Comparison of ENCODE assay signal across 18 cellular contexts in genomic region chr10:75450654-75451419, GRCh38. TPM values are rescaled to one million over a fixed set of nuclear protein-coding genes. Genes with fewer than 3 reads are reported as not detected.
A peak's percentile ranks its signal among the peaks of the same experiment; 100 is the strongest.
DNase-seq lines count a peak whose midpoint lies in the region; ATAC-seq, FAIRE-seq and TF ChIP-seq lines count a peak whose summit lies in the region.
"Had no signal": no experiment of that assay in that cellular context is flagged by ENCODE, and none has a peak within 500 bp of the region (broad histone marks: within the 10 kb centered on the region; RNA-seq: fewer than 3 reads in every experiment).

No MANE protein-coding gene starts in this region.

- no peaks in the 10 kb centered on the region for H3K4me1 Mint-ChIP-seq in activated T-helper 2 cell treated with anti-CD3 and anti-CD28 coated beads, Interferon-gamma antibody, Interleukin-2, Interleukin-4, amounts not matched to agents 10 μg/mL and 5 μg/mL and 100 μg/mL, durations not matched to agents 14 hours and 24 hours and 36 hours (ENCODE audit: low read depth)

- no peak overlapping the region for H3K4me3 Mint-ChIP-seq in activated T-helper 2 cell treated with anti-CD3 and anti-CD28 coated beads, Interferon-gamma antibody, Interleukin-2, Interleukin-4, amounts not matched to agents 10 μg/mL and 5 μg/mL and 100 μg/mL, durations not matched to agents 14 hours and 24 hours and 36 hours (ENCODE audit: low read depth)

- peaks cover 7% of the 10 kb centered on the region for H3K9me3 Mint-ChIP-seq in activated T-helper 2 cell treated with anti-CD3 and anti-CD28 coated beads, Interferon-gamma antibody, Interleukin-2, Interleukin-4, amounts not matched to agents 10 μg/mL and 5 μg/mL and 100 μg/mL, durations not matched to agents 14 hours and 24 hours and 36 hours

- ATAC-seq in GM18873 (IDR thresholded peaks at IDR 0.05; ENCODE audit: low FRiP score, unreplicated experiment): no peak
- no peak for ATAC-seq in HG03095 (IDR thresholded peaks at IDR 0.05; ENCODE audit: unreplicated experiment)

- TF ChIP-seq CTCF in H1 (IDR thresholded peaks at IDR 0.05; ENCODE audit: control extremely low read depth in 1 of 3, insufficient read depth in 1 of 3, low read depth in 1 of 3, low read length in 3 of 3): no peak
- no peak for TF ChIP-seq CTCF in neural cell (IDR thresholded peaks at IDR 0.05; ENCODE audit: poor library complexity, severe bottlenecking)

- H2AK5ac ChIP-seq in H1 (ENCODE audit: low read depth, low read length): no peak overlapping the region

- no peak overlapping the region for H4K8ac ChIP-seq in H1 (ENCODE audit: extremely low read depth, insufficient read depth, low read length)

- H4K20me1 ChIP-seq in H1 (replicated peaks in 1 of 2; ENCODE audit: control insufficient read depth in 1 of 2, insufficient read depth in 2 of 2, low read length in 2 of 2) (peaks cover 0 to 3% of the 10 kb centered on the region in 2 experiments), neural cell (ENCODE audit: insufficient read depth) (no peaks in the 10 kb centered on the region)
- H4K20me1 ChIP-seq: BLaER1 treated with 17β-estradiol and CSF1 and Interleukin-3, amounts not matched to agents 10 nM and 100 nM had no signal

- H2BK5ac ChIP-seq in H1 (ENCODE audit: low read depth, low read length): no peak overlapping the region

- H3K23ac ChIP-seq in H1 (ENCODE audit: insufficient read length): no peak overlapping the region

- TF ChIP-seq RAD21 in H1 (IDR thresholded peaks at IDR 0.05 in 1 of 2, conservative IDR thresholded peaks at IDR 0.05 in 1 of 2; ENCODE audit: low read depth in 2 of 2, low read length in 2 of 2) (no peak), neural cell (conservative IDR thresholded peaks at IDR 0.05) (peak; percentile 36)

- WGBS in H1 (ENCODE audit: extremely low coverage in 1 of 2, insufficient coverage in 1 of 2, insufficient read length in 1 of 2, insufficient replicate concordance in 2 of 2, low coverage in 1 of 2, low lambda C conversion rate in 2 of 2, missing lambda C conversion rate in 1 of 2), 2 experiments: 22% methylated on average over 15 of the region's 15 CpGs; no CpG with 5 or more reads in 1 of the 2 experiments

- H3K36me3 Mint-ChIP-seq in activated T-helper 2 cell treated with anti-CD3 and anti-CD28 coated beads, Interferon-gamma antibody, Interleukin-2, Interleukin-4, amounts not matched to agents 10 μg/mL and 5 μg/mL and 100 μg/mL, durations not matched to agents 14 hours and 24 hours and 36 hours (ENCODE audit: low read depth): no peaks in the 10 kb centered on the region

- H3K9ac ChIP-seq in HUES6 (ENCODE audit: low read length) (no peak overlapping the region), H1 (replicated peaks in 1 of 4; ENCODE audit: extremely low read depth in 1 of 4, low read depth in 3 of 4, low read length in 3 of 4) (no peak overlapping the region), neural cell (ENCODE audit: low read length) (peak overlapping the region; percentile 70)
- H3K9ac ChIP-seq: BLaER1 treated with 17β-estradiol and CSF1 and Interleukin-3, amounts not matched to agents 10 nM and 100 nM had no signal

- CTCF ChIA-PET in H1 (lab: Charles Lee; ENCODE audit: partially characterized antibody): interaction anchor here (1.3 kb wide), 2 partner anchors 19 to 201 kb away, joined by 3 read pairs; partner anchors contain the start of gene LRMDA

- H2BK20ac ChIP-seq in H1 (ENCODE audit: low read length): no peak overlapping the region

- H3K9me3 ChIP-seq in HUES6 (ENCODE audit: control insufficient read depth, insufficient read depth, low read depth, low read length): peaks cover 8% of the 10 kb centered on the region
- peaks cover 4 to 6% of the 10 kb centered on the region in 2 experiments; a peak in 1 of 4 replicates for H3K9me3 ChIP-seq in H1 (ENCODE audit: insufficient read depth in 2 of 2, low read depth in 1 of 2, low read length in 1 of 2)
- H3K9me3 ChIP-seq in neural cell (ENCODE audit: low read length): no peaks in the 10 kb centered on the region

- H3K18ac ChIP-seq in H1 (ENCODE audit: extremely low read depth, low read length): no peak overlapping the region

- H3K27me3 Mint-ChIP-seq in activated T-helper 2 cell treated with anti-CD3 and anti-CD28 coated beads, Interferon-gamma antibody, Interleukin-2, Interleukin-4, amounts not matched to agents 10 μg/mL and 5 μg/mL and 100 μg/mL, durations not matched to agents 14 hours and 24 hours and 36 hours (ENCODE audit: low read depth): no peaks in the 10 kb centered on the region

- peak overlapping the region; percentile 51 to 64; a peak in 3 of 4 replicates for H3K4me2 ChIP-seq in H1 (ENCODE audit: insufficient read depth in 1 of 2, low read depth in 2 of 2, low read length in 2 of 2)
- H3K4me2 ChIP-seq in neural cell (ENCODE audit: low read length): peak overlapping the region; percentile 66
- H3K4me2 ChIP-seq: BLaER1 treated with 17β-estradiol and CSF1 and Interleukin-3, amounts not matched to agents 10 nM and 100 nM; PC-9 had no signal

- H4K5ac ChIP-seq in H1 (ENCODE audit: insufficient read length, low read depth, low read length): no peak overlapping the region

- TF ChIP-seq EP300 in H1 (IDR thresholded peaks at IDR 0.05; ENCODE audit: borderline replicate concordance in 1 of 2, low read depth in 2 of 2, low read length in 2 of 2): no peak
- TF ChIP-seq EP300 in neural cell (conservative IDR thresholded peaks at IDR 0.05; ENCODE audit: poor library complexity, severe bottlenecking): peak; percentile 99

- H2BK120ac ChIP-seq in H1 (replicated peaks; ENCODE audit: low read depth, low read length): no peak overlapping the region

- no peak overlapping the region for H3K56ac ChIP-seq in H1 (replicated peaks; ENCODE audit: insufficient read length, low read depth, low read length)

- H3F3A ChIP-seq in neural cell (ENCODE audit: insufficient read depth, low read length, poor library complexity, severe bottlenecking): peaks cover 20% of the 10 kb centered on the region

- H3K27me3 ChIP-seq in HUES6 (ENCODE audit: control insufficient read depth, insufficient read depth, low read length) (peaks cover 44% of the 10 kb centered on the region), H1 (replicated peaks in 1 of 4; ENCODE audit: control insufficient read depth in 3 of 4, extremely low read depth in 1 of 4, insufficient read depth in 3 of 4, low read length in 3 of 4) (peaks cover 0 to 29% (median 24%) of the 10 kb centered on the region in 4 experiments; a peak in 6 of 7 replicates), neural cell (ENCODE audit: insufficient read depth, low read depth, low read length) (no peaks in the 10 kb centered on the region)
- H3K27me3 ChIP-seq: BLaER1 treated with 17β-estradiol and CSF1 and Interleukin-3, amounts not matched to agents 10 nM and 100 nM had no signal

- H3K14ac ChIP-seq in H1 (ENCODE audit: insufficient read length): no peak overlapping the region

- no peaks in the 10 kb centered on the region for H3K9me2 ChIP-seq in neural cell (ENCODE audit: insufficient read depth, low read length)

- H4K91ac ChIP-seq in H1 (replicated peaks; ENCODE audit: insufficient read length, low read length): no peak overlapping the region

- no peak overlapping the region for H2AFZ ChIP-seq in H1 (ENCODE audit: low read length)
- no peak overlapping the region for H2AFZ ChIP-seq in neural cell (ENCODE audit: low read depth, low read length)
- H2AFZ ChIP-seq: PC-9 had no signal

- H3K4me3 ChIP-seq in HUES6 (ENCODE audit: low read depth, low read length) (peak overlapping the region; percentile 20), H1 (ENCODE audit: extremely low read depth in 1 of 4, insufficient read depth in 2 of 4, low read depth in 3 of 4, low read length in 4 of 4) (peak overlapping the region in 1 of 4 experiments; percentile 31; a peak in 2 of 8 replicates), neural cell (ENCODE audit: low read length) (peak overlapping the region; percentile 50)
- H3K4me3 ChIP-seq: BLaER1 treated with 17β-estradiol and CSF1 and Interleukin-3, amounts not matched to agents 10 nM and 100 nM; PC-9; SK-N-MC had no signal

- no peak overlapping the region for H2BK15ac ChIP-seq in H1 (ENCODE audit: low read length)

- H3K27ac ChIP-seq in HUES6 (ENCODE audit: low read depth, low read length): no peak overlapping the region
- H3K27ac ChIP-seq in H1 (ENCODE audit: low read depth, low read length): no peak overlapping the region
- peak overlapping the region; percentile 93 for H3K27ac ChIP-seq in neural cell (ENCODE audit: low read length)
- H3K27ac ChIP-seq: 22Rv1; BLaER1 treated with 17β-estradiol and CSF1 and Interleukin-3, amounts not matched to agents 10 nM and 100 nM; PC-9; SK-N-MC had no signal

- no peaks in the 10 kb centered on the region for H3K79me1 ChIP-seq in H1 (ENCODE audit: low read depth, low read length)

- no peak overlapping the region for H3K27ac Mint-ChIP-seq in activated T-helper 2 cell treated with anti-CD3 and anti-CD28 coated beads, Interferon-gamma antibody, Interleukin-2, Interleukin-4, amounts not matched to agents 10 μg/mL and 5 μg/mL and 100 μg/mL, durations not matched to agents 14 hours and 24 hours and 36 hours

- TF ChIP-seq POLR2A in H1 (IDR thresholded peaks at IDR 0.05; ENCODE audit: control extremely low read depth in 1 of 2, low read depth in 2 of 2, low read length in 2 of 2): no peak

- no peaks in the 10 kb centered on the region for H3K79me2 ChIP-seq in H1 (ENCODE audit: control insufficient read depth in 1 of 2, insufficient read depth in 2 of 2, low read length in 2 of 2)
- no peaks in the 10 kb centered on the region for H3K79me2 ChIP-seq in neural cell (replicated peaks; ENCODE audit: insufficient read depth, low read length)

- H3K4me1 ChIP-seq in HUES6 (ENCODE audit: control insufficient read depth, insufficient read depth, low read length) (peaks cover 35% of the 10 kb centered on the region), H1 (replicated peaks in 1 of 4; ENCODE audit: control insufficient read depth in 3 of 4, insufficient read depth in 4 of 4, low read length in 3 of 4) (peaks cover 8 to 20% (median 17%) of the 10 kb centered on the region in 4 experiments)
- H3K4me1 ChIP-seq: BLaER1 treated with 17β-estradiol and CSF1 and Interleukin-3, amounts not matched to agents 10 nM and 100 nM had no signal

- DNase-seq in NCI-H1105 (lab: John Stamatoyannopoulos, UW): peak; percentile 42
- no peak for DNase-seq in NCI-H1105 treated with DMSO at 0.1 percent for 48 hours (lab: John Stamatoyannopoulos, UW)
- DNase-seq in H1 (ENCODE audit: low read depth in 1 of 2, low spot score in 2 of 2): no peak
- no peak for DNase-seq in activated T-helper 2 cell treated with anti-CD3 and anti-CD28 coated beads, Interferon-gamma antibody, Interleukin-2, Interleukin-4, amounts not matched to agents 10 μg/mL and 5 μg/mL and 100 μg/mL, durations not matched to agents 14 hours and 24 hours and 36 hours (ENCODE audit: low spot score)
- DNase-seq: DMS 273 treated with DMSO at 0.1 percent for 48 hours, NCI-H2029, NCI-H524, PC-9, T-helper 1 cell had no signal

- H3K4ac ChIP-seq in H1 (replicated peaks; ENCODE audit: insufficient read length, low read depth, low read length): no peak overlapping the region

- H3K36me3 ChIP-seq in HUES6 (ENCODE audit: control insufficient read depth, insufficient read depth, low read length) (no peaks in the 10 kb centered on the region), H1 (ENCODE audit: control insufficient read depth in 2 of 4, insufficient read depth in 4 of 4, low read length in 3 of 4) (no peaks in the 10 kb centered on the region), neural cell (ENCODE audit: insufficient read depth, low read length) (no peaks in the 10 kb centered on the region)
- H3K36me3 ChIP-seq: BLaER1 treated with 17β-estradiol and CSF1 and Interleukin-3, amounts not matched to agents 10 nM and 100 nM had no signal

- peaks cover 4% of the 10 kb centered on the region; the same call in 1 of the 2 replicates for H3K23me2 ChIP-seq in H1 (ENCODE audit: low read depth, low read length)

- no peak overlapping the region for H2BK12ac ChIP-seq in H1 (ENCODE audit: low read depth, low read length)

- intact Hi-C loops in activated T-helper 2 cell treated with anti-CD3 and anti-CD28 coated beads, Interferon-gamma antibody, Interleukin-2, Interleukin-4, amounts not matched to agents 10 μg/mL and 5 μg/mL and 100 μg/mL, durations not matched to agents 14 hours and 24 hours and 36 hours (cut with micrococcal nuclease): no loop called here

- POLR2A ChIA-PET in H1 (lab: Charles Lee; ENCODE audit: partially characterized antibody): interaction anchor here (0.9 to 1.2 kb wide), 2 partner anchors 21 to 87 kb away, joined by 3 to 5 read pairs; no protein-coding TSS in a partner anchor

- no peak for FAIRE-seq in H1 (lab: Jason Lieb, UNC)
- FAIRE-seq: H54 had no signal

RNA-seq across cellular contexts. Expression of gene LRMDA, which starts 19.4 kb away (rescaled TPM):
- total RNA-seq in H1 (2021; fragmentation: NEBNext Ultra II Directional; extraction: Animal tissue kit (Norgen Biotek cat#: 25700)): 0.86 and 2.4 TPM in 2 replicates
- polyA plus RNA-seq in H1 (2011; rRNA removed) (0.52 and 2.8 TPM in 2 replicates), neural cell (5.6 and 8.4 TPM in 2 replicates)
- 1.9 TPM for polyA plus RNA-seq in H1 (2011; cell fraction: cytosol; rRNA removed)
- polyA plus RNA-seq in H1 (2011; cell fraction: nucleus; rRNA removed): 2.3 TPM
- polyA plus RNA-seq in H1 (2012, experiment 1 of 2): 1.3 to 4.1 TPM (median 3.0 TPM) in 4 replicates
- 0.24 TPM for polyA plus RNA-seq in H1 (2012, experiment 2 of 2)
- 0.24 TPM for polyA plus RNA-seq in H1 (2013, experiment 1 of 2)
- 0.39 TPM for polyA plus RNA-seq in H1 (2013, experiment 2 of 2)
- polyA minus RNA-seq in H1 (2011; rRNA and poly(A)+ RNA removed): 0.63 and 4.4 TPM in 2 replicates
- polyA minus RNA-seq in H1 (2011; cell fraction: cytosol; rRNA and poly(A)+ RNA removed): 1.1 TPM
- polyA minus RNA-seq in H1 (2011; cell fraction: nucleus; rRNA and poly(A)+ RNA removed): 5.4 TPM
- 16.6 and 21.2 TPM in 2 replicates for polyA minus RNA-seq in neural cell
- total RNA-seq in activated T-helper 2 cell treated with anti-CD3 and anti-CD28 coated beads, Interferon-gamma antibody, Interleukin-2, Interleukin-4, amounts not matched to agents 10 μg/mL and 5 μg/mL and 100 μg/mL, durations not matched to agents 14 hours and 24 hours and 36 hours: not detected in 2 replicates
- total RNA-seq: Daoy, PC-9 had no signal

RNA-seq across cellular contexts. Expression of gene ZNF503, which starts 49.3 kb away (rescaled TPM):
- 0.13 and 0.27 TPM in 2 replicates for total RNA-seq in H1 (2021; fragmentation: NEBNext Ultra II Directional; extraction: Animal tissue kit (Norgen Biotek cat#: 25700))
- polyA plus RNA-seq in H1 (2011; rRNA removed): 0.03 and 0.09 TPM in 2 replicates
- polyA plus RNA-seq in H1 (2011; cell fraction: cytosol; rRNA removed): 0.05 TPM
- polyA plus RNA-seq in H1 (2011; cell fraction: nucleus; rRNA removed): 0.13 TPM
- 0.07 to 0.11 TPM (median 0.08 TPM) in 4 replicates for polyA plus RNA-seq in H1 (2012, experiment 1 of 2)
- polyA plus RNA-seq in H1 (2012, experiment 2 of 2): 0.14 TPM
- polyA plus RNA-seq in H1 (2013, experiment 1 of 2): 0.20 TPM
- polyA plus RNA-seq in H1 (2013, experiment 2 of 2): 0.13 TPM
- not detected in 2 replicates for polyA minus RNA-seq in H1 (2011; rRNA and poly(A)+ RNA removed)
- polyA minus RNA-seq in H1 (2011; cell fraction: cytosol; rRNA and poly(A)+ RNA removed): not detected
- polyA minus RNA-seq in H1 (2011; cell fraction: nucleus; rRNA and poly(A)+ RNA removed): 0.20 TPM
- 41.4 and 49.9 TPM in 2 replicates for polyA plus RNA-seq in neural cell
- polyA minus RNA-seq in neural cell: 89.5 and 107 TPM in 2 replicates
- 0.30 and 0.34 TPM in 2 replicates for total RNA-seq in activated T-helper 2 cell treated with anti-CD3 and anti-CD28 coated beads, Interferon-gamma antibody, Interleukin-2, Interleukin-4, amounts not matched to agents 10 μg/mL and 5 μg/mL and 100 μg/mL, durations not matched to agents 14 hours and 24 hours and 36 hours
